ENCODE assay signal across 10 cellular contexts in genomic region chr12:13980548-13981295, GRCh38. TPM values are rescaled to one million over a fixed set of nuclear protein-coding genes. Genes with fewer than 3 reads are reported as not detected.
DNase-seq lines count a peak whose midpoint lies in the region; ATAC-seq, FAIRE-seq and TF ChIP-seq lines count a peak whose summit lies in the region.
"Had no signal": no experiment of that assay in that cellular context is flagged by ENCODE, and none has a peak within 500 bp of the region (broad histone marks: within the 10 kb centered on the region; RNA-seq: fewer than 3 reads in every experiment).

No MANE protein-coding gene starts in this region.

- H2AFZ ChIP-seq in keratinocyte (ENCODE audit: control insufficient read depth, low read length) = no peak overlapping the region

- dilution Hi-C loops in keratinocyte (cut with MboI; ENCODE audit: extremely low pct_ligation_motif_present, low sequenced_read_pairs) = no loop called here

- H3K4me3 Mint-ChIP-seq in activated T-helper 17 cell treated with anti-CD3 and anti-CD28 coated beads, Interleukin-2, amount 50 U/mL, for 72 hours = peak overlapping the region; percentile 27
- peak overlapping the region; percentile 68 for H3K4me3 Mint-ChIP-seq in stimulated activated memory B cell treated with anti-CD40 and anti-IgM and Interleukin-4, amounts not matched to agents 10 μg/mL and 1 μg/mL and 100 μg/mL, for 72 hours

- H3K27ac Mint-ChIP-seq in activated T-helper 17 cell treated with anti-CD3 and anti-CD28 coated beads, Interleukin-2, amount 50 U/mL, for 72 hours = no peak overlapping the region
- no peak overlapping the region for H3K27ac Mint-ChIP-seq in stimulated activated memory B cell treated with anti-CD40 and anti-IgM and Interleukin-4, amounts not matched to agents 10 μg/mL and 1 μg/mL and 100 μg/mL, for 72 hours

- H3K4me1 ChIP-seq in keratinocyte (ENCODE audit: control insufficient read depth, extremely low read depth, insufficient read depth, low read length) = peaks cover 7% of the 10 kb centered on the region

- no peaks in the 10 kb centered on the region for H3K9me3 Mint-ChIP-seq in activated T-helper 17 cell treated with anti-CD3 and anti-CD28 coated beads, Interleukin-2, amount 50 U/mL, for 72 hours
- H3K9me3 Mint-ChIP-seq in stimulated activated memory B cell treated with anti-CD40 and anti-IgM and Interleukin-4, amounts not matched to agents 10 μg/mL and 1 μg/mL and 100 μg/mL, for 72 hours = no peaks in the 10 kb centered on the region

- no peaks in the 10 kb centered on the region for H3K9me3 ChIP-seq in keratinocyte (ENCODE audit: control insufficient read depth, low read depth, low read length)
- H3K9me3 ChIP-seq: ovary had no signal

- DNase-seq in DMS79 treated with DMSO at 0.1 percent for 48 hours (lab: John Stamatoyannopoulos, UW) (peak; percentile 67), DMS79 (lab: John Stamatoyannopoulos, UW) (no peak), keratinocyte (ENCODE audit: low read depth, low spot score) (no peak)

- peaks cover 62% of the 10 kb centered on the region for H3K27me3 Mint-ChIP-seq in activated T-helper 17 cell treated with anti-CD3 and anti-CD28 coated beads, Interleukin-2, amount 50 U/mL, for 72 hours
- H3K27me3 Mint-ChIP-seq in stimulated activated memory B cell treated with anti-CD40 and anti-IgM and Interleukin-4, amounts not matched to agents 10 μg/mL and 1 μg/mL and 100 μg/mL, for 72 hours = peaks cover 86% of the 10 kb centered on the region

- no peaks in the 10 kb centered on the region for H4K20me1 ChIP-seq in keratinocyte (ENCODE audit: control insufficient read depth, extremely low read depth, insufficient read depth, low read length)

- no peak overlapping the region for H3K27ac ChIP-seq in keratinocyte (ENCODE audit: control insufficient read depth, insufficient read depth, low read length)
- H3K27ac ChIP-seq: ovary had no signal

- peaks cover 46% of the 10 kb centered on the region for H3K27me3 ChIP-seq in keratinocyte (ENCODE audit: control insufficient read depth, extremely low read depth, insufficient read depth, low read length)
- H3K27me3 ChIP-seq: ovary had no signal

- peak overlapping the region in 2 of 3 experiments; percentile 48 to 49 for H3K4me3 ChIP-seq in keratinocyte (ENCODE audit: control insufficient read depth in 2 of 3, extremely low read depth in 1 of 3, insufficient read depth in 2 of 3, low read depth in 1 of 3, low read length in 3 of 3)

- no peaks in the 10 kb centered on the region for H3K9me1 ChIP-seq in keratinocyte (ENCODE audit: control insufficient read depth, extremely low read depth, insufficient read depth, low read length)

- ATAC-seq in activated T-helper 17 cell treated with anti-CD3 and anti-CD28 coated beads, Interleukin-2, amount 50 U/mL, for 72 hours (replicated peaks) = no peak
- ATAC-seq in stimulated activated memory B cell treated with anti-CD40 and anti-IgM and Interleukin-4, amounts not matched to agents 10 μg/mL and 1 μg/mL and 100 μg/mL, for 72 hours = no peak
- ATAC-seq in HG02610 (IDR thresholded peaks at IDR 0.05; ENCODE audit: unreplicated experiment) (no peak), HG03196 (IDR thresholded peaks at IDR 0.05; ENCODE audit: unreplicated experiment) (no peak), HG02763 (IDR thresholded peaks at IDR 0.05; ENCODE audit: unreplicated experiment) (no peak)

- peak overlapping the region; percentile 84 for H3K4me2 ChIP-seq in keratinocyte (ENCODE audit: control insufficient read depth, extremely low read depth, insufficient read depth, low read depth, low read length)

- no peaks in the 10 kb centered on the region for H3K36me3 ChIP-seq in keratinocyte (ENCODE audit: control insufficient read depth in 2 of 2, extremely low read depth in 1 of 2, insufficient read depth in 2 of 2, low read length in 2 of 2)
- H3K36me3 ChIP-seq: ovary had no signal

- H3K4me1 Mint-ChIP-seq in activated T-helper 17 cell treated with anti-CD3 and anti-CD28 coated beads, Interleukin-2, amount 50 U/mL, for 72 hours = no peaks in the 10 kb centered on the region
- H3K4me1 Mint-ChIP-seq in stimulated activated memory B cell treated with anti-CD40 and anti-IgM and Interleukin-4, amounts not matched to agents 10 μg/mL and 1 μg/mL and 100 μg/mL, for 72 hours = peaks cover 28% of the 10 kb centered on the region

- H3K36me3 Mint-ChIP-seq in activated T-helper 17 cell treated with anti-CD3 and anti-CD28 coated beads, Interleukin-2, amount 50 U/mL, for 72 hours (ENCODE audit: low read depth) = peaks cover 8% of the 10 kb centered on the region
- H3K36me3 Mint-ChIP-seq in stimulated activated memory B cell treated with anti-CD40 and anti-IgM and Interleukin-4, amounts not matched to agents 10 μg/mL and 1 μg/mL and 100 μg/mL, for 72 hours = no peaks in the 10 kb centered on the region

- no peak for TF ChIP-seq CTCF in keratinocyte (optimal IDR thresholded peaks at IDR 0.05 in 1 of 3, IDR thresholded peaks at IDR 0.05 in 1 of 3, conservative IDR thresholded peaks at IDR 0.05 in 1 of 3; ENCODE audit: extremely low read depth in 1 of 3, insufficient read depth in 2 of 3, low read length in 3 of 3)

- FAIRE-seq in keratinocyte (lab: Jason Lieb, UNC) = no peak
- FAIRE-seq: A204.1 had no signal

- no peak overlapping the region for H3K9ac ChIP-seq in keratinocyte (ENCODE audit: control insufficient read depth, extremely low read depth, insufficient read depth, low read length)

- no peaks in the 10 kb centered on the region for H3K79me2 ChIP-seq in keratinocyte (ENCODE audit: control insufficient read depth, insufficient read depth, low read length)

RNA-seq across cellular contexts. Expression of gene GRIN2B, which starts 0.7 kb away (rescaled TPM):
- under 1 TPM in 1 of 2 donors, not detected in 1; 0.26 TPM for total RNA-seq in activated T-helper 17 cell treated with anti-CD3 and anti-CD28 coated beads, Interleukin-2, amount 50 U/mL, for 72 hours
- under 0.01 TPM in 1 of 3 replicates, not detected in the others for polyA plus RNA-seq in keratinocyte
- polyA plus RNA-seq in keratinocyte (2011; ENCODE audit: low read depth) = not detected
- not detected in 2 replicates for polyA plus RNA-seq in keratinocyte (2011; cell fraction: cytosol; rRNA removed)
- polyA plus RNA-seq in keratinocyte (2011; cell fraction: nucleus; rRNA removed) = not detected in 2 replicates
- polyA plus RNA-seq in keratinocyte (2012; ENCODE audit: low replicate concordance) = 0.04 TPM in 1 of 2 replicates, not detected in the other
- polyA minus RNA-seq in keratinocyte = not detected in 3 replicates
- polyA minus RNA-seq in keratinocyte (2011; cell fraction: cytosol; rRNA and poly(A)+ RNA removed) = not detected
- polyA minus RNA-seq in keratinocyte (2011; cell fraction: nucleus; rRNA and poly(A)+ RNA removed) = not detected in 2 replicates
